Comparison of ENCODE assay signal across 16 cellular contexts in the genomic region with DNA sequence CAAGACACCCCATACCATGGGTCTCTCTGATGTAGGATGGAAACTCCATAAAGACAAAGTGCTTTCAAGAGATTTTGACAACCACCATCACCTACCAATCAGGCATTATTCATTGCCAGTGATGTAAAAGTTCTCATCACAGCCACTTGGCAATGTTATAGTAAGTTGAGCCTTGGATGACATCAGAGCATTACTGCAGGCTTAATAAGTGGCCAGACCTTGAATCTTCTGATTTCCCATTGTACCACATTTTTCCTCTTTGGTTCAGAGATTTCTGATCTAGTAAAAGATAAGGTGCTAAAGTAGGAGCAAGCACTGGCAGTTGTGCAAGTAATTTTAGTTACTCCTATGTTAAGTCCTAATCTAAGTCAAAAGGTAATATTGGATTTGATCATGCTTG. TPM values are rescaled to one million over a fixed set of nuclear protein-coding genes. Genes with fewer than 3 reads are reported as not detected.
"Had no signal": no experiment of that assay in that cellular context is flagged by ENCODE, and none has a peak within 500 bp of the region (broad histone marks: within the 10 kb centered on the region; RNA-seq: fewer than 3 reads in every experiment).

No MANE protein-coding gene starts in this region.

- H3K4me1 ChIP-seq: colonic mucosa, foreskin keratinocyte, heart left ventricle, pancreas, right atrium auricular region, stomach had no signal

- H3K27me3 ChIP-seq: cardiac muscle cell, colonic mucosa, foreskin keratinocyte, heart left ventricle, pancreas, right atrium auricular region, stomach had no signal

- DNase-seq: activated CD4-positive, alpha-beta T cell treated with anti-CD3 and anti-CD28 coated beads, Interleukin-2, amount 50 U/mL, for 4 hours; activated CD8-positive, alpha-beta memory T cell treated with anti-CD3 and anti-CD28 coated beads, Interleukin-2, amount 10 ng/mL, durations not matched to agents 7 days and 5 days; activated effector memory CD4-positive, alpha-beta T cell treated with anti-CD3 and anti-CD28 coated beads, Interleukin-2, amount 50 U/mL, for 16 hours; activated T-cell treated with anti-CD3 and anti-CD28 coated beads, Interleukin-2, amount 50 U/mL, for 24 hours; colonic mucosa; effector CD8-positive, alpha-beta T cell; foreskin keratinocyte; heart left ventricle; pancreas; small intestine; stomach; SW 1271 had no signal

- H3K9me3 ChIP-seq: colonic mucosa, heart left ventricle, pancreas, right atrium auricular region, stomach, thoracic aorta had no signal

- H3K27ac ChIP-seq: cardiac muscle cell, colonic mucosa, foreskin keratinocyte, heart left ventricle, pancreas, right atrium auricular region, stomach, thoracic aorta had no signal

- H3K4me3 ChIP-seq: cardiac muscle cell, colonic mucosa, heart left ventricle, pancreas, right atrium auricular region, stomach, thoracic aorta had no signal

- H3K36me3 ChIP-seq: cardiac muscle cell, colonic mucosa, heart left ventricle, pancreas, right atrium auricular region, stomach, thoracic aorta had no signal

RNA-seq across cellular contexts. Expression of a gene that starts 36.5 kb away (rescaled TPM):
- total RNA-seq: activated CD8-positive, alpha-beta memory T cell treated with anti-CD3 and anti-CD28 coated beads, Interleukin-2, amount 10 ng/mL, durations not matched to agents 7 days and 5 days; activated naive CD4-positive, alpha-beta T cell treated with anti-CD3 and anti-CD28 coated beads, Interleukin-2, amount 50 U/mL, for 72 hours had no signal
